8 cellular contexts compared by ENCODE assay signal in the genomic region with DNA sequence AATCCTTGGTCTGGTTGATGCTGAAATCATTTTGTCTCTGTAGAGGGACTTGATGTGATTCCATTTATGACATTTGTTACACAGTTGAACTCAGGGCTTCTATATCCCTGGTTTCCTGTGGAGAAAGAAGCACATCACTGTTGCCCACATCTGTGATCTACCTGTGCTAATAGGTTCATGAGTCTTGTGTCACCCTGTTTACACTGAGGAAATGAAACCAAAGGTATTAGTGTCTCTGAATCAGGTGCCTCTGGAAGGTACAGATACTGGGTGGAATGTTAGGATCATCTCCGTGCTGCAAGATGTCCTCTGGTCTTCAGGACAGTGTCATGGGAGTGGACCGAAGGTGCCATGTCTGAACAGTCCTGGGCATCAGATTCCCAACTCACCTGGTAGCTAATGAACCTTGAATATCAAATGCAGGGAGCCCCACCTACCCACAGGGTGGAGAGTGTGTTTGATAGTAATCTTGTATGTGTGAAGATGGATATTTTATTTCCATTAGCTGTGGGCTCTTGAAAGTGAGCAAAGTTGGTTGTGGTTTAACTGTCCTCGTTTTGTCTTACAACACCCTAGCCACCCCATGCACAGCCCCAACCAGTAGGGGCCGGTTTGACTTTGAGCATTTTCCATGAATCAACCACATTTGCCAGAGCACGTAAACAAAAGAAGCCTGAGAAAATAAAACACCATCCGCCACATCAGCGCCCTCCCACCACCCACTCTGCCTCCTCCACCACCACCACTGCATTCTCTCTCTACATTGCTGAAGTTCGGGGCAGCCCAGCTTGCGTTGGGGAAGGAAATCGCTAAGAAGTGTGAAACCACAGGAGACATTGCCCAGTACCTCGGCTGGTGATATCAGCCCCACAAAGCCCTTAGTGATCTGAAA. TPM values are rescaled to one million over a fixed set of nuclear protein-coding genes. Genes with fewer than 3 reads are reported as not detected.
DNase-seq lines count a peak whose midpoint lies in the region; ATAC-seq and TF ChIP-seq lines count a peak whose summit lies in the region.

No MANE protein-coding gene starts in this region.

- H3K79me2 ChIP-seq in GM23248 (ENCODE audit: insufficient read depth), result no peaks in the 10 kb centered on the region

- in situ Hi-C loops in GM23248 (cut with MboI), result no loop called here

- no peaks in the 10 kb centered on the region for H3F3A ChIP-seq in GM23248 (ENCODE audit: insufficient read depth)

- no peaks in the 10 kb centered on the region for H3K9me2 ChIP-seq in GM23248 (ENCODE audit: insufficient read depth)

- TF ChIP-seq CTCF in fibroblast of villous mesenchyme (IDR thresholded peaks at IDR 0.05; ENCODE audit: insufficient read depth, low read depth, low read length), result no peak

- no peak overlapping the region for H3K4me2 ChIP-seq in GM23248 (ENCODE audit: unreplicated experiment)

- H4K20me1 ChIP-seq in GM23248 (ENCODE audit: insufficient read depth), result no peaks in the 10 kb centered on the region

- no peaks in the 10 kb centered on the region for H3K9me3 ChIP-seq in GM23248 (ENCODE audit: low read depth)

- 0 out of 2 replicates have a peak, but pooled peaks cover 4% of the 10 kb centered on the region for H3K4me1 ChIP-seq in GM23248 (ENCODE audit: insufficient read depth)

- H3K4me3 ChIP-seq in fibroblast of villous mesenchyme (ENCODE audit: low read depth, low read length) (no peak overlapping the region), GM23248 (no peak overlapping the region)

- peak; percentile 7 for DNase-seq in HT1080 (ENCODE audit: low read depth)
- peak; percentile 67 to 78 for DNase-seq in activated CD4-positive, alpha-beta T cell treated with anti-CD3 and anti-CD28 coated beads, Interleukin-2, amount 50 U/mL, for 48 hours
- DNase-seq in fibroblast of villous mesenchyme (ENCODE audit: low read depth), result peak; percentile 23
- DNase-seq in stimulated activated CD8-positive, alpha-beta memory T cell treated with anti-CD3 and anti-CD28 coated beads, Interleukin-2, amount 100 ng/mL, for 1 hour (ENCODE audit: low read depth in 2 of 2), result peak; percentile 46 to 65
- no peak for DNase-seq in NCI-H446 treated with DMSO at 0.1 percent for 48 hours (lab: John Stamatoyannopoulos, UW)
- DNase-seq in GM23248, result no peak

- 74 to 77% methylated on average over 11 of the region's 11 CpGs for WGBS in GM23248 (ENCODE audit: low coverage in 1 of 2, low lambda C conversion rate in 2 of 2, missing lambda C conversion rate in 2 of 2), 2 experiments

- no peak overlapping the region for H2AFZ ChIP-seq in GM23248

- no peaks in the 10 kb centered on the region for H3K27me3 ChIP-seq in GM23248 (replicated peaks; ENCODE audit: insufficient read depth)

- peak; percentile 87 for ATAC-seq in GM21367 (IDR thresholded peaks at IDR 0.05; ENCODE audit: unreplicated experiment)
- ATAC-seq in SK-N-SH treated with all-trans-retinoic acid at 6 μM for 48 hours, result no peak; the same call in 2 of the 3 replicates

- no peak overlapping the region for H3K9ac ChIP-seq in GM23248

- peaks cover 16% of the 10 kb centered on the region; the same call in 1 of the 2 replicates for H3K36me3 ChIP-seq in GM23248 (ENCODE audit: low read depth)

- no peak overlapping the region for H3K27ac ChIP-seq in GM23248

TF ChIP-seq in SK-N-SH treated with all-trans-retinoic acid at 6 μM for 48 hours, 23 proteins besides CTCF, POLR2A, EP300 and RAD21:
- TF ChIP-seq TCF4 (CRISPR knock-in tag; IDR thresholded peaks at IDR 0.05; ENCODE audit: borderline replicate concordance), result no peak

RNA-seq across cellular contexts. Expression of a gene that starts 54.7 kb away (rescaled TPM):
- 71.6 and 87.5 TPM in 2 replicates for total RNA-seq in HT1080 (2014; rRNA removed; shearing (Covaris generic))
- 76.0 and 76.6 TPM in 2 replicates for polyA plus RNA-seq in HT1080 (2015; cell fraction: cytosol; rRNA removed)
- polyA plus RNA-seq in HT1080 (2015; cell fraction: nucleus; rRNA removed), result 33.4 and 38.4 TPM in 2 replicates
- total RNA-seq in fibroblast of villous mesenchyme, result 58.6 and 99.3 TPM in 2 replicates
- total RNA-seq in GM23248 (2014; rRNA removed; shearing (Covaris generic)), result 44.8 and 68.1 TPM in 2 replicates
- 64.0 and 66.3 TPM in 2 replicates for polyA plus RNA-seq in GM23248 (2016; fragmentation: Nextera tagmentation; extraction: Ambion mirVana)

Comparison
In these comparisons a context has a peak if more than half of its experiments do, and no peak if none do; other contexts are left out.
1. DNase-seq: peak in HT1080 (single experiment), activated CD4-positive, alpha-beta T cell treated with anti-CD3 and anti-CD28 coated beads, Interleukin-2, amount 50 U/mL, for 48 hours (2 of 2), fibroblast of villous mesenchyme (single experiment) and stimulated activated CD8-positive, alpha-beta memory T cell treated with anti-CD3 and anti-CD28 coated beads, Interleukin-2, amount 100 ng/mL, for 1 hour (2 of 2); none in NCI-H446 treated with DMSO at 0.1 percent for 48 hours (single experiment) and GM23248 (single experiment).